20 cellular contexts compared by ENCODE assay signal in genomic region chr7:102099474-102099873, GRCh38.
DNase-seq lines count a peak whose midpoint lies in the region; ATAC-seq and TF ChIP-seq lines count a peak whose summit lies in the region.
"Had no signal": no experiment of that assay in that cellular context is flagged by ENCODE, and none has a peak within 500 bp of the region (broad histone marks: within the 10 kb centered on the region; RNA-seq: fewer than 3 reads in every experiment).

No MANE protein-coding gene starts in this region.

- H3K4me3 Mint-ChIP-seq in activated naive CD8-positive, alpha-beta T cell treated with anti-CD3 and anti-CD28 coated beads, Interleukin-2, amount 10 ng/mL, durations not matched to agents 7 days and 5 days, result no peak overlapping the region
- H3K4me3 Mint-ChIP-seq in activated naive CD8-positive, alpha-beta T cell treated with anti-CD3 and anti-CD28 coated beads for 36 hours, result no peak overlapping the region
- no peak overlapping the region for H3K4me3 Mint-ChIP-seq in chondrocyte (ENCODE audit: unreplicated experiment)
- H3K4me3 Mint-ChIP-seq in osteocyte (ENCODE audit: unreplicated experiment), result no peak overlapping the region
- H3K4me3 Mint-ChIP-seq: CD4-positive, alpha-beta T cell; GM23338; HFFc6; IgD-negative memory B cell had no signal

- no peak overlapping the region for H3K4me3 ChIP-seq in gastrocnemius medialis
- H3K4me3 ChIP-seq: A549, GM23338 had no signal

- no peaks in the 10 kb centered on the region for H3K27me3 ChIP-seq in gastrocnemius medialis

- peaks cover 0 to 16% of the 10 kb centered on the region in 2 donors for H3K36me3 ChIP-seq in gastrocnemius medialis

- ATAC-seq in activated naive CD8-positive, alpha-beta T cell treated with anti-CD3 and anti-CD28 coated beads, Interleukin-2, amount 10 ng/mL, durations not matched to agents 7 days and 5 days (ENCODE audit: low read depth), result no peak
- ATAC-seq in gastrocnemius medialis (no peak), HG02642 (IDR thresholded peaks at IDR 0.05; ENCODE audit: poor library complexity, unreplicated experiment) (no peak)
- ATAC-seq: A549, GM23338 had no signal

- H3K9me3 ChIP-seq in gastrocnemius medialis, result no peaks in the 10 kb centered on the region
- H3K9me3 ChIP-seq: A549 had no signal

- H3K36me3 Mint-ChIP-seq in activated naive CD8-positive, alpha-beta T cell treated with anti-CD3 and anti-CD28 coated beads, Interleukin-2, amount 10 ng/mL, durations not matched to agents 7 days and 5 days, result peaks cover 4% of the 10 kb centered on the region
- peaks cover 2% of the 10 kb centered on the region for H3K36me3 Mint-ChIP-seq in activated naive CD8-positive, alpha-beta T cell treated with anti-CD3 and anti-CD28 coated beads for 36 hours
- H3K36me3 Mint-ChIP-seq in chondrocyte (ENCODE audit: low read depth) (peaks cover 23% of the 10 kb centered on the region), osteocyte (ENCODE audit: unreplicated experiment) (peaks cover 17% of the 10 kb centered on the region)

- DNase-seq in activated naive CD8-positive, alpha-beta T cell treated with anti-CD3 and anti-CD28 coated beads, Interleukin-2, amount 10 ng/mL, durations not matched to agents 7 days and 5 days, result peak; percentile 5
- no peak for DNase-seq in activated naive CD8-positive, alpha-beta T cell treated with anti-CD3 and anti-CD28 coated beads for 36 hours
- DNase-seq in chondrocyte (ENCODE audit: low spot score) (peak; percentile 34), osteocyte (ENCODE audit: extremely low spot score, unreplicated experiment) (peak; percentile 21), GM13977 (ENCODE audit: low spot score) (no peak), gastrocnemius medialis (no peak)
- DNase-seq: AML-193; CD4-positive, alpha-beta T cell; DMS153; DMS79; GDM1; HCEC 1CT; HFFc6; KBM-7 had no signal

- H3K9me3 Mint-ChIP-seq in activated naive CD8-positive, alpha-beta T cell treated with anti-CD3 and anti-CD28 coated beads, Interleukin-2, amount 10 ng/mL, durations not matched to agents 7 days and 5 days, result no peaks in the 10 kb centered on the region
- H3K9me3 Mint-ChIP-seq in activated naive CD8-positive, alpha-beta T cell treated with anti-CD3 and anti-CD28 coated beads for 36 hours, result no peaks in the 10 kb centered on the region
- H3K9me3 Mint-ChIP-seq in chondrocyte (ENCODE audit: low read depth) (no peaks in the 10 kb centered on the region), osteocyte (ENCODE audit: unreplicated experiment) (no peaks in the 10 kb centered on the region)
- H3K9me3 Mint-ChIP-seq: CD4-positive, alpha-beta T cell; GM23338; HFFc6; IgD-negative memory B cell had no signal

- no peak overlapping the region for H3K27ac ChIP-seq in gastrocnemius medialis
- H3K27ac ChIP-seq: 22Rv1, C4-2B had no signal

- no peaks in the 10 kb centered on the region for H3K27me3 Mint-ChIP-seq in activated naive CD8-positive, alpha-beta T cell treated with anti-CD3 and anti-CD28 coated beads, Interleukin-2, amount 10 ng/mL, durations not matched to agents 7 days and 5 days
- H3K27me3 Mint-ChIP-seq in activated naive CD8-positive, alpha-beta T cell treated with anti-CD3 and anti-CD28 coated beads for 36 hours, result no peaks in the 10 kb centered on the region
- no peaks in the 10 kb centered on the region for H3K27me3 Mint-ChIP-seq in chondrocyte (ENCODE audit: low read depth)
- no peaks in the 10 kb centered on the region for H3K27me3 Mint-ChIP-seq in osteocyte (ENCODE audit: unreplicated experiment)
- H3K27me3 Mint-ChIP-seq: CD4-positive, alpha-beta T cell; IgD-negative memory B cell had no signal

- H3K4me1 Mint-ChIP-seq in activated naive CD8-positive, alpha-beta T cell treated with anti-CD3 and anti-CD28 coated beads, Interleukin-2, amount 10 ng/mL, durations not matched to agents 7 days and 5 days, result no peaks in the 10 kb centered on the region
- H3K4me1 Mint-ChIP-seq in activated naive CD8-positive, alpha-beta T cell treated with anti-CD3 and anti-CD28 coated beads for 36 hours, result no peaks in the 10 kb centered on the region
- H3K4me1 Mint-ChIP-seq in chondrocyte (ENCODE audit: low read depth) (no peaks in the 10 kb centered on the region), osteocyte (ENCODE audit: unreplicated experiment) (no peaks in the 10 kb centered on the region)
- H3K4me1 Mint-ChIP-seq: IgD-negative memory B cell had no signal

- POLR2A ChIA-PET in activated naive CD8-positive, alpha-beta T cell treated with anti-CD3 and anti-CD28 coated beads, Interleukin-2, amount 10 ng/mL, durations not matched to agents 7 days and 5 days (lab: Charles Lee), result no interaction called here

- no peak overlapping the region for H3K27ac Mint-ChIP-seq in activated naive CD8-positive, alpha-beta T cell treated with anti-CD3 and anti-CD28 coated beads, Interleukin-2, amount 10 ng/mL, durations not matched to agents 7 days and 5 days
- no peak overlapping the region for H3K27ac Mint-ChIP-seq in activated naive CD8-positive, alpha-beta T cell treated with anti-CD3 and anti-CD28 coated beads for 36 hours
- H3K27ac Mint-ChIP-seq in chondrocyte (ENCODE audit: unreplicated experiment), result no peak overlapping the region
- no peak overlapping the region for H3K27ac Mint-ChIP-seq in osteocyte (ENCODE audit: unreplicated experiment)
- H3K27ac Mint-ChIP-seq: CD4-positive, alpha-beta T cell; GM23338; HFFc6; IgD-negative memory B cell had no signal

- H3K4me1 ChIP-seq in gastrocnemius medialis, result no peaks in the 10 kb centered on the region

- TF ChIP-seq POLR2A in gastrocnemius medialis (IDR thresholded peaks at IDR 0.05), result no peak

- intact Hi-C loops in gastrocnemius medialis (cut with DNase I; ENCODE audit: low total_unique reads), result loop anchor here (10.0 kb wide), 3 partner anchors 55 to 275 kb away; no protein-coding TSS in a partner anchor

- no peak for TF ChIP-seq CTCF in chondrocyte (IDR thresholded peaks at IDR 0.05)
- no peak for TF ChIP-seq CTCF in osteocyte (IDR thresholded peaks at IDR 0.05)
- TF ChIP-seq CTCF in GM13977 (IDR thresholded peaks at IDR 0.05; ENCODE audit: extremely low read depth, insufficient read depth, missing control alignments), result no peak
- no peak for TF ChIP-seq CTCF in gastrocnemius medialis (IDR thresholded peaks at IDR 0.05 in 4 of 5, conservative IDR thresholded peaks at IDR 0.05 in 1 of 5)

- in situ Hi-C loops in GM13977 (cut with MboI; ENCODE audit: low pct_unique_long_range_greater_than_20kb, low sequenced_read_pairs, unreplicated experiment), result no loop called here
- in situ Hi-C loops in gastrocnemius medialis (cut with MboI; ENCODE audit: low sequenced_read_pairs in 4 of 4), result no loop called here

Comparison
In these comparisons a context has a peak if more than half of its experiments do, and no peak if none do; other contexts are left out.
1. DNase-seq: peak in activated naive CD8-positive, alpha-beta T cell treated with anti-CD3 and anti-CD28 coated beads, Interleukin-2, amount 10 ng/mL, durations not matched to agents 7 days and 5 days (single experiment), chondrocyte (single experiment) and osteocyte (single experiment); none in activated naive CD8-positive, alpha-beta T cell treated with anti-CD3 and anti-CD28 coated beads for 36 hours (single experiment), GM13977 (single experiment) and gastrocnemius medialis (0 of 2).